ENCODE assay signal across 22 cellular contexts in the genomic region with DNA sequence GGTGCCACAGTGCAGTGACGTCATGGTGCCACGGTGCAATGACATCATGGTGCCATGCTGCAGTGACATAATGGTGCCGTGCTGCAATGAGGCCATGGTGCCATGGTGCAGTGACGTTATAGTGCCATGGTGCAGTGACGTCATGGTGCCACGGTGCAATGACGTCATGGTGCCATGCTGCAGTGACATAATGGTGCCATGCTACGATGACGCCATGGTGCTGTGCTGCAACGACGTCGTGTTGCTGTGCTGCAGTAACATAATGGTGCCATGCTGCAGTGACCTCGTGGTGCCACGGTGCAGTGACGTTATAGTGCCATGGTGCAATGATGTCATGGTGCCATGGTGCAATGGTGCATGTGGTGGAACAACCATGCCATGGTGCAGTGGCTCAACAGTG.
"Had no signal": no experiment of that assay in that cellular context is flagged by ENCODE, and none has a peak within 500 bp of the region (broad histone marks: within the 10 kb centered on the region; RNA-seq: fewer than 3 reads in every experiment).

No MANE protein-coding gene starts in this region.

- ATAC-seq: activated naive CD4-positive, alpha-beta T cell treated with anti-CD3 and anti-CD28 coated beads, Interleukin-2, amount 50 U/mL, for 72 hours; activated naive CD8-positive, alpha-beta T cell treated with anti-CD3 and anti-CD28 coated beads, Interleukin-2, amount 50 U/mL, for 24 hours; activated T-cell treated with anti-CD3 and anti-CD28 coated beads, Interleukin-2, amount 50 U/mL, for 4 hours; body of pancreas; T-helper 17 cell; WTC11 had no signal

- FAIRE-seq: RCC 7860 had no signal

- H3K36me3 ChIP-seq: ascending aorta had no signal

- H3K27ac ChIP-seq: ascending aorta, body of pancreas had no signal

- H3K4me3 Mint-ChIP-seq: activated CD4-positive, alpha-beta memory T cell treated with anti-CD3 and anti-CD28 coated beads for 36 hours; activated CD4-positive, alpha-beta T cell treated with anti-CD3 and anti-CD28 coated beads, Interleukin-2, amount 10 ng/mL, durations not matched to agents 7 days and 5 days; activated naive CD8-positive, alpha-beta T cell treated with anti-CD3 and anti-CD28 coated beads, Interleukin-2, amount 50 U/mL, for 24 hours; activated T-cell treated with anti-CD3 and anti-CD28 coated beads, Interleukin-2, amount 50 U/mL, for 4 hours; T-helper 17 cell; WTC11 had no signal

- H3K27ac Mint-ChIP-seq: activated CD4-positive, alpha-beta memory T cell treated with anti-CD3 and anti-CD28 coated beads for 36 hours; activated CD4-positive, alpha-beta T cell treated with anti-CD3 and anti-CD28 coated beads, Interleukin-2, amount 10 ng/mL, durations not matched to agents 7 days and 5 days; activated naive CD4-positive, alpha-beta T cell treated with anti-CD3 and anti-CD28 coated beads, Interleukin-2, amount 50 U/mL, for 72 hours; activated naive CD8-positive, alpha-beta T cell treated with anti-CD3 and anti-CD28 coated beads, Interleukin-2, amount 50 U/mL, for 24 hours; T-helper 17 cell; WTC11 had no signal

- DNase-seq: activated CD4-positive, alpha-beta memory T cell treated with anti-CD3 and anti-CD28 coated beads for 36 hours; activated CD4-positive, alpha-beta T cell treated with anti-CD3 and anti-CD28 coated beads, Interleukin-2, amount 10 ng/mL, durations not matched to agents 7 days and 5 days; activated CD4-positive, CD25-positive, alpha-beta regulatory T cell treated with anti-CD3 and anti-CD28 coated beads, Interleukin-2, amount 50 U/mL, for 72 hours; activated CD8-positive, alpha-beta memory T cell treated with anti-CD3 and anti-CD28 coated beads for 24 hours; activated effector memory CD4-positive, alpha-beta T cell treated with anti-CD3 and anti-CD28 coated beads, Interleukin-2, amount 50 U/mL, for 16 hours; activated naive CD4-positive, alpha-beta T cell treated with Interleukin-2 at 50 U/mL for 16 hours; activated naive CD8-positive, alpha-beta T cell treated with anti-CD3 and anti-CD28 coated beads, Interleukin-2, amount 50 U/mL, for 24 hours; activated T-cell treated with anti-CD3 and anti-CD28 coated beads, Interleukin-2, amount 50 U/mL, for 4 hours; amniotic stem cell; body of pancreas; NCI-H1105 treated with DMSO at 0.1 percent for 48 hours; NCI-H1436 treated with DMSO at 0.1 percent for 48 hours; NCI-H187; NCI-H2081; NCI-H446; SHP77 treated with DMSO at 0.1 percent for 48 hours; T-helper 17 cell; T-helper 9 cell had no signal

- H3K9me3 Mint-ChIP-seq: activated CD4-positive, alpha-beta memory T cell treated with anti-CD3 and anti-CD28 coated beads for 36 hours had no signal

- H3K4me1 ChIP-seq: ascending aorta, body of pancreas had no signal

- H3K27me3 ChIP-seq: ascending aorta, body of pancreas had no signal

- H3K4me1 Mint-ChIP-seq: activated CD4-positive, alpha-beta T cell treated with anti-CD3 and anti-CD28 coated beads, Interleukin-2, amount 10 ng/mL, durations not matched to agents 7 days and 5 days; activated naive CD8-positive, alpha-beta T cell treated with anti-CD3 and anti-CD28 coated beads, Interleukin-2, amount 50 U/mL, for 24 hours; T-helper 17 cell; WTC11 had no signal

- H3K4me3 ChIP-seq: ascending aorta, body of pancreas had no signal

- H3K9me3 ChIP-seq: ascending aorta, body of pancreas had no signal

- H3K36me3 Mint-ChIP-seq: activated CD4-positive, alpha-beta memory T cell treated with anti-CD3 and anti-CD28 coated beads for 36 hours; activated naive CD4-positive, alpha-beta T cell treated with anti-CD3 and anti-CD28 coated beads, Interleukin-2, amount 50 U/mL, for 72 hours had no signal
